In genomic region chr13:91647361-91647970, GRCh38 we compare ENCODE assay signal across 9 cellular contexts.
DNase-seq lines count a peak whose midpoint lies in the region; ATAC-seq and TF ChIP-seq lines count a peak whose summit lies in the region.
"Had no signal": no experiment of that assay in that cellular context is flagged by ENCODE, and none has a peak within 500 bp of the region (broad histone marks: within the 10 kb centered on the region; RNA-seq: fewer than 3 reads in every experiment).

No MANE protein-coding gene starts in this region.

- no peaks in the 10 kb centered on the region for H3K79me2 ChIP-seq in Karpas-422 (ENCODE audit: low read length)

- no peaks in the 10 kb centered on the region for H3K36me3 ChIP-seq in Karpas-422 (ENCODE audit: insufficient read depth, low read length)
- H3K36me3 ChIP-seq: BLaER1 treated with 17β-estradiol and CSF1 and Interleukin-3, amounts not matched to agents 10 nM and 100 nM had no signal

- H3K4me1 ChIP-seq in Karpas-422 (ENCODE audit: low read length), result no peaks in the 10 kb centered on the region
- H3K4me1 ChIP-seq: BLaER1 treated with 17β-estradiol and CSF1 and Interleukin-3, amounts not matched to agents 10 nM and 100 nM had no signal

- peak; percentile 33 for TF ChIP-seq CTCF in choroid plexus epithelial cell (conservative IDR thresholded peaks at IDR 0.05; ENCODE audit: low read depth, low read length)

- H3K9ac ChIP-seq in Karpas-422 (ENCODE audit: low read length), result no peak overlapping the region
- H3K9ac ChIP-seq: BLaER1 treated with 17β-estradiol and CSF1 and Interleukin-3, amounts not matched to agents 10 nM and 100 nM had no signal

- no peak overlapping the region for H2AFZ ChIP-seq in Karpas-422 (ENCODE audit: low read length)

- H3K9me3 ChIP-seq in Karpas-422 (ENCODE audit: low read length), result no peaks in the 10 kb centered on the region; the same call in 1 of the 2 replicates

- no peak for ATAC-seq in GM19023 (IDR thresholded peaks at IDR 0.05; ENCODE audit: unreplicated experiment)

- H3K4me3 ChIP-seq in Karpas-422 (ENCODE audit: low read length) (no peak overlapping the region), choroid plexus epithelial cell (ENCODE audit: low read depth, low read length) (no peak overlapping the region), skeletal muscle cell (ENCODE audit: low read depth, low read length) (no peak overlapping the region)
- H3K4me3 ChIP-seq: BLaER1 treated with 17β-estradiol and CSF1 and Interleukin-3, amounts not matched to agents 10 nM and 100 nM had no signal

- DNase-seq in NCI-H82 (lab: John Stamatoyannopoulos, UW) (peak; percentile 68), NCI-H82 treated with DMSO at 0.1 percent for 48 hours (lab: John Stamatoyannopoulos, UW; ENCODE audit: unreplicated experiment) (no peak), Karpas-422 (peak; percentile 50), choroid plexus epithelial cell (ENCODE audit: low read depth) (no peak), skeletal muscle cell (ENCODE audit: low read depth) (peak; percentile 31), Kasumi-1 (lab: John Stamatoyannopoulos, UW) (no peak), medulla oblongata (ENCODE audit: extremely low spot score) (no peak)

- no peaks in the 10 kb centered on the region for H3K9me2 ChIP-seq in Karpas-422 (replicated peaks; ENCODE audit: insufficient read depth, low read length)

- no peak overlapping the region for H3K4me2 ChIP-seq in Karpas-422 (ENCODE audit: low read depth, low read length, poor library complexity, severe bottlenecking)
- H3K4me2 ChIP-seq: BLaER1 treated with 17β-estradiol and CSF1 and Interleukin-3, amounts not matched to agents 10 nM and 100 nM had no signal

- no peaks in the 10 kb centered on the region for H3K27me3 ChIP-seq in Karpas-422 (ENCODE audit: low read length)
- H3K27me3 ChIP-seq: BLaER1 treated with 17β-estradiol and CSF1 and Interleukin-3, amounts not matched to agents 10 nM and 100 nM had no signal

- H3K27ac ChIP-seq in Karpas-422 (ENCODE audit: low read length), result no peak overlapping the region
- H3K27ac ChIP-seq: BLaER1 treated with 17β-estradiol and CSF1 and Interleukin-3, amounts not matched to agents 10 nM and 100 nM had no signal

- no peaks in the 10 kb centered on the region for H4K20me1 ChIP-seq in Karpas-422 (ENCODE audit: insufficient read depth, low read depth, low read length)
- H4K20me1 ChIP-seq: BLaER1 treated with 17β-estradiol and CSF1 and Interleukin-3, amounts not matched to agents 10 nM and 100 nM had no signal

Comparison
In these comparisons a context has a peak if more than half of its experiments do, and no peak if none do; other contexts are left out.
1. DNase-seq: peak in NCI-H82 (single experiment), Karpas-422 (single experiment) and skeletal muscle cell (single experiment); none in NCI-H82 treated with DMSO at 0.1 percent for 48 hours (single experiment), choroid plexus epithelial cell (single experiment), Kasumi-1 (0 of 2) and medulla oblongata (single experiment).